ENCODE assay signal across 1 cellular context in the genomic region with DNA sequence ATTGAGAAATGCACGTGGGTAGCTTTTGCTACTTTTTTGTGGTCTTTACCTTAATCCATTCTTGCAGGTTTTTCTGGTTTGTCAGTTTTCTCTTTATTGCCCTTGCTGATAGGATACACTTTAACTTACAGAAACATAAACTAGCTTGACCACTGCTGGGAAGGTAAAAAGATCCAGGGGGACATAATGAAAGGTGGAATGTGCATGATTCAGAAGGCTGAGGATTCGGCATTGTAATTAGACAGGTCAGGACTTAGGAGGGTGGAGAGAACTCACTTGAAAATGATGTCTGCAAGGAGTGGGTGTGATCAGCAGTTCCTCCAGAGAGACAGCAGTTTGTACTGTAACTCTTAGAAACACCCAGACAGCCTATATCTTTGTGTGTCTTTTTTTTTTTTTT.
TF ChIP-seq lines count a peak whose summit lies in the region.

No MANE protein-coding gene starts in this region.

TF ChIP-seq in K562, 482 proteins besides CTCF, POLR2A, EP300 and RAD21 (continued from another document):
- TF ChIP-seq, protein P1, sequence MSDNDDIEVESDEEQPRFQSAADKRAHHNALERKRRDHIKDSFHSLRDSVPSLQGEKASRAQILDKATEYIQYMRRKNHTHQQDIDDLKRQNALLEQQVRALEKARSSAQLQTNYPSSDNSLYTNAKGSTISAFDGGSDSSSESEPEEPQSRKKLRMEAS (CRISPR knock-in tag; IDR thresholded peaks at IDR 0.05) = no peak
- TF ChIP-seq HMG20A (CRISPR knock-in tag; conservative IDR thresholded peaks at IDR 0.05) = no peak
- no peak for TF ChIP-seq NELFE (IDR thresholded peaks at IDR 0.05; ENCODE audit: insufficient read depth, insufficient read length)
- no peak for TF ChIP-seq RBM34 (IDR thresholded peaks at IDR 0.05; ENCODE audit: borderline replicate concordance, insufficient read depth, low read length)
- TF ChIP-seq ZNF24 (IDR thresholded peaks at IDR 0.05) = no peak
- TF ChIP-seq KLF6 (CRISPR knock-in tag; IDR thresholded peaks at IDR 0.05; ENCODE audit: borderline replicate concordance) = no peak
- TF ChIP-seq, protein P2, sequence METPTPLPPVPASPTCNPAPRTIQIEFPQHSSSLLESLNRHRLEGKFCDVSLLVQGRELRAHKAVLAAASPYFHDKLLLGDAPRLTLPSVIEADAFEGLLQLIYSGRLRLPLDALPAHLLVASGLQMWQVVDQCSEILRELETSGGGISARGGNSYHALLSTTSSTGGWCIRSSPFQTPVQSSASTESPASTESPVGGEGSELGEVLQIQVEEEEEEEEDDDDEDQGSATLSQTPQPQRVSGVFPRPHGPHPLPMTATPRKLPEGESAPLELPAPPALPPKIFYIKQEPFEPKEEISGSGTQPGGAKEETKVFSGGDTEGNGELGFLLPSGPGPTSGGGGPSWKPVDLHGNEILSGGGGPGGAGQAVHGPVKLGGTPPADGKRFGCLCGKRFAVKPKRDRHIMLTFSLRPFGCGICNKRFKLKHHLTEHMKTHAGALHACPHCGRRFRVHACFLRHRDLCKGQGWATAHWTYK (CRISPR knock-in tag; IDR thresholded peaks at IDR 0.05) = no peak
- no peak for TF ChIP-seq TCFL5 (CRISPR knock-in tag; conservative IDR thresholded peaks at IDR 0.05)
- TF ChIP-seq, protein P3, sequence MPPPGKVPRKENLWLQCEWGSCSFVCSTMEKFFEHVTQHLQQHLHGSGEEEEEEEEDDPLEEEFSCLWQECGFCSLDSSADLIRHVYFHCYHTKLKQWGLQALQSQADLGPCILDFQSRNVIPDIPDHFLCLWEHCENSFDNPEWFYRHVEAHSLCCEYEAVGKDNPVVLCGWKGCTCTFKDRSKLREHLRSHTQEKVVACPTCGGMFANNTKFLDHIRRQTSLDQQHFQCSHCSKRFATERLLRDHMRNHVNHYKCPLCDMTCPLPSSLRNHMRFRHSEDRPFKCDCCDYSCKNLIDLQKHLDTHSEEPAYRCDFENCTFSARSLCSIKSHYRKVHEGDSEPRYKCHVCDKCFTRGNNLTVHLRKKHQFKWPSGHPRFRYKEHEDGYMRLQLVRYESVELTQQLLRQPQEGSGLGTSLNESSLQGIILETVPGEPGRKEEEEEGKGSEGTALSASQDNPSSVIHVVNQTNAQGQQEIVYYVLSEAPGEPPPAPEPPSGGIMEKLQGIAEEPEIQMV (tag; conservative IDR thresholded peaks at IDR 0.05; ENCODE audit: low read depth) = no peak
